13 cellular contexts compared by ENCODE assay signal in genomic region chr1:7885513-7886298, GRCh38. TPM values are rescaled to one million over a fixed set of nuclear protein-coding genes. Genes with fewer than 3 reads are reported as not detected.
DNase-seq lines count a peak whose midpoint lies in the region; ATAC-seq, FAIRE-seq and TF ChIP-seq lines count a peak whose summit lies in the region.
"Had no signal": no experiment of that assay in that cellular context is flagged by ENCODE, and none has a peak within 500 bp of the region (broad histone marks: within the 10 kb centered on the region; RNA-seq: fewer than 3 reads in every experiment).

No MANE protein-coding gene starts in this region.

- no peaks in the 10 kb centered on the region for H4K20me1 ChIP-seq in keratinocyte (ENCODE audit: control insufficient read depth, extremely low read depth, insufficient read depth, low read length)
- H4K20me1 ChIP-seq: BLaER1 had no signal

- no peak for TF ChIP-seq EP300 in upper lobe of left lung (IDR thresholded peaks at IDR 0.05)

- H3K9me3 Mint-ChIP-seq in activated CD4-positive, alpha-beta memory T cell treated with anti-CD3 and anti-CD28 coated beads, Interleukin-2, amount 10 ng/mL, durations not matched to agents 7 days and 5 days = no peaks in the 10 kb centered on the region
- H3K9me3 Mint-ChIP-seq: nephron; stimulated activated naive CD8-positive, alpha-beta T cell treated with anti-CD3 and anti-CD28 coated beads, Interleukin-15, Interleukin-2, amounts not matched to agents 100 ng/mL and 50 ng/mL, for 24 hours had no signal

- POLR2A ChIA-PET in activated CD4-positive, alpha-beta memory T cell treated with anti-CD3 and anti-CD28 coated beads, Interleukin-2, amount 10 ng/mL, durations not matched to agents 7 days and 5 days (lab: Charles Lee) = no interaction called here

- H3K27me3 ChIP-seq in keratinocyte (ENCODE audit: control insufficient read depth, extremely low read depth, insufficient read depth, low read length) (peaks cover 4% of the 10 kb centered on the region), upper lobe of left lung (no peaks in the 10 kb centered on the region)
- H3K27me3 ChIP-seq: BLaER1 had no signal

- H3K36me3 ChIP-seq in keratinocyte (ENCODE audit: control insufficient read depth in 2 of 2, extremely low read depth in 1 of 2, insufficient read depth in 2 of 2, low read length in 2 of 2) = no peaks in the 10 kb centered on the region
- H3K36me3 ChIP-seq in upper lobe of left lung = no peaks in the 10 kb centered on the region
- H3K36me3 ChIP-seq: BLaER1 had no signal

- H3K4me3 ChIP-seq in keratinocyte (ENCODE audit: control insufficient read depth in 2 of 3, extremely low read depth in 1 of 3, insufficient read depth in 2 of 3, low read depth in 1 of 3, low read length in 3 of 3) (peak overlapping the region; percentile 6 to 44 (median 15)), upper lobe of left lung (peak overlapping the region in 3 of 4 donors; percentile 18 to 21 (median 19))
- H3K4me3 ChIP-seq: BLaER1 had no signal

- no peak overlapping the region for H3K4me3 Mint-ChIP-seq in activated CD4-positive, alpha-beta memory T cell treated with anti-CD3 and anti-CD28 coated beads, Interleukin-2, amount 10 ng/mL, durations not matched to agents 7 days and 5 days
- H3K4me3 Mint-ChIP-seq: nephron; stimulated activated naive CD8-positive, alpha-beta T cell treated with anti-CD3 and anti-CD28 coated beads, Interleukin-15, Interleukin-2, amounts not matched to agents 100 ng/mL and 50 ng/mL, for 24 hours had no signal

- ATAC-seq in upper lobe of left lung (ENCODE audit: low FRiP score in 2 of 2) = peak; percentile 73 to 86
- no peak for ATAC-seq in GM21529 (IDR thresholded peaks at IDR 0.05; ENCODE audit: unreplicated experiment)

- H3K9ac ChIP-seq in keratinocyte (ENCODE audit: control insufficient read depth, extremely low read depth, insufficient read depth, low read length) = no peak overlapping the region
- H3K9ac ChIP-seq: BLaER1 had no signal

- H3K4me2 ChIP-seq in keratinocyte (ENCODE audit: control insufficient read depth, extremely low read depth, insufficient read depth, low read depth, low read length) = peak overlapping the region; percentile 63
- H3K4me2 ChIP-seq: BLaER1 had no signal

- H3K4me1 Mint-ChIP-seq in activated CD4-positive, alpha-beta memory T cell treated with anti-CD3 and anti-CD28 coated beads, Interleukin-2, amount 10 ng/mL, durations not matched to agents 7 days and 5 days = no peaks in the 10 kb centered on the region
- H3K4me1 Mint-ChIP-seq: nephron had no signal

- H2AFZ ChIP-seq in keratinocyte (ENCODE audit: control insufficient read depth, low read length) = peak overlapping the region; percentile 13

- H3K27ac ChIP-seq in keratinocyte (ENCODE audit: control insufficient read depth, insufficient read depth, low read length) = no peak overlapping the region
- H3K27ac ChIP-seq in upper lobe of left lung = no peak overlapping the region
- H3K27ac ChIP-seq: BLaER1 had no signal

- TF ChIP-seq POLR2A in upper lobe of left lung (IDR thresholded peaks at IDR 0.05) = no peak

- peaks cover 30% of the 10 kb centered on the region for H3K27me3 Mint-ChIP-seq in activated CD4-positive, alpha-beta memory T cell treated with anti-CD3 and anti-CD28 coated beads, Interleukin-2, amount 10 ng/mL, durations not matched to agents 7 days and 5 days

- H3K36me3 Mint-ChIP-seq in activated CD4-positive, alpha-beta memory T cell treated with anti-CD3 and anti-CD28 coated beads, Interleukin-2, amount 10 ng/mL, durations not matched to agents 7 days and 5 days (ENCODE audit: low read depth) = no peaks in the 10 kb centered on the region

- H3K9me1 ChIP-seq in keratinocyte (ENCODE audit: control insufficient read depth, extremely low read depth, insufficient read depth, low read length) = no peaks in the 10 kb centered on the region

- H3K79me2 ChIP-seq in keratinocyte (ENCODE audit: control insufficient read depth, insufficient read depth, low read length) = no peaks in the 10 kb centered on the region

- WGBS in upper lobe of left lung, 2 donors = 31 to 48% methylated on average over 17 to 25 of the region's 26 CpGs

- H3K27ac Mint-ChIP-seq in activated CD4-positive, alpha-beta memory T cell treated with anti-CD3 and anti-CD28 coated beads, Interleukin-2, amount 10 ng/mL, durations not matched to agents 7 days and 5 days = no peak overlapping the region
- H3K27ac Mint-ChIP-seq: nephron; stimulated activated naive CD8-positive, alpha-beta T cell treated with anti-CD3 and anti-CD28 coated beads, Interleukin-15, Interleukin-2, amounts not matched to agents 100 ng/mL and 50 ng/mL, for 24 hours had no signal

- CTCF ChIA-PET in activated CD4-positive, alpha-beta memory T cell treated with anti-CD3 and anti-CD28 coated beads, Interleukin-2, amount 10 ng/mL, durations not matched to agents 7 days and 5 days (lab: Charles Lee) = interaction anchor here (0.9 kb wide), 1 partner anchor 14 kb away, joined by 3 read pairs; no protein-coding TSS in a partner anchor

- no peaks in the 10 kb centered on the region for H3K9me3 ChIP-seq in keratinocyte (ENCODE audit: control insufficient read depth, low read depth, low read length)
- no peaks in the 10 kb centered on the region for H3K9me3 ChIP-seq in upper lobe of left lung

- H3K4me1 ChIP-seq in keratinocyte (ENCODE audit: control insufficient read depth, extremely low read depth, insufficient read depth, low read length) (peaks cover 4% of the 10 kb centered on the region), upper lobe of left lung (no peaks in the 10 kb centered on the region)
- H3K4me1 ChIP-seq: BLaER1 had no signal

- FAIRE-seq in keratinocyte (lab: Jason Lieb, UNC) = no peak

- DNase-seq in activated T-cell treated with anti-CD3 and anti-CD28 coated beads for 48 hours (ENCODE audit: low read depth) (peak; percentile 43), activated T-cell treated with anti-CD3 and anti-CD28 coated beads for 4 hours (no peak), keratinocyte (ENCODE audit: low read depth, low spot score) (peak; percentile 49), upper lobe of left lung (peak; percentile 92 to 94), glomerular visceral epithelial cell (ENCODE audit: extremely low spot score) (no peak), CD1c-positive myeloid dendritic cell (ENCODE audit: extremely low spot score) (no peak)
- DNase-seq in activated CD4-positive, alpha-beta memory T cell treated with anti-CD3 and anti-CD28 coated beads, Interleukin-2, amount 10 ng/mL, durations not matched to agents 7 days and 5 days = peak; percentile 20
- DNase-seq: Kasumi-1 had no signal

- dilution Hi-C loops in keratinocyte (cut with MboI; ENCODE audit: extremely low pct_ligation_motif_present, low sequenced_read_pairs) = no loop called here

- no peak for TF ChIP-seq CTCF in keratinocyte (optimal IDR thresholded peaks at IDR 0.05 in 1 of 3, IDR thresholded peaks at IDR 0.05 in 1 of 3, conservative IDR thresholded peaks at IDR 0.05 in 1 of 3; ENCODE audit: extremely low read depth in 1 of 3, insufficient read depth in 2 of 3, low read length in 3 of 3)
- TF ChIP-seq CTCF in upper lobe of left lung (IDR thresholded peaks at IDR 0.05) = no peak

RNA-seq across cellular contexts. Expression of gene UTS2, which starts 32.8 kb away (rescaled TPM):
- total RNA-seq in activated CD4-positive, alpha-beta memory T cell treated with anti-CD3 and anti-CD28 coated beads, Interleukin-2, amount 10 ng/mL, durations not matched to agents 7 days and 5 days = 1 to 10 TPM; 1.1 to 1.2 TPM
- polyA plus RNA-seq in keratinocyte = not detected in 3 replicates
- polyA plus RNA-seq in keratinocyte (2011; ENCODE audit: low read depth) = not detected
- not detected in 2 replicates for polyA plus RNA-seq in keratinocyte (2011; cell fraction: cytosol; rRNA removed)
- polyA plus RNA-seq in keratinocyte (2011; cell fraction: nucleus; rRNA removed) = not detected in 2 replicates
- not detected in 2 replicates for polyA plus RNA-seq in keratinocyte (2012; ENCODE audit: low replicate concordance)
- not detected in 3 replicates for polyA minus RNA-seq in keratinocyte
- polyA minus RNA-seq in keratinocyte (2011; cell fraction: cytosol; rRNA and poly(A)+ RNA removed) = not detected
- not detected in 2 replicates for polyA minus RNA-seq in keratinocyte (2011; cell fraction: nucleus; rRNA and poly(A)+ RNA removed)
- total RNA-seq in upper lobe of left lung = not detected
- total RNA-seq: dermis microvascular lymphatic vessel endothelial cell had no signal

RNA-seq across cellular contexts. Expression of gene TNFRSF9, which starts 54.9 kb away (rescaled TPM):
- total RNA-seq in activated CD4-positive, alpha-beta memory T cell treated with anti-CD3 and anti-CD28 coated beads, Interleukin-2, amount 10 ng/mL, durations not matched to agents 7 days and 5 days = 1 to 10 TPM; 8.0 TPM
- 0.03 to 0.06 TPM in 2 of 3 replicates, not detected in the other for polyA plus RNA-seq in keratinocyte
- not detected for polyA plus RNA-seq in keratinocyte (2011; ENCODE audit: low read depth)
- not detected in 2 replicates for polyA plus RNA-seq in keratinocyte (2011; cell fraction: cytosol; rRNA removed)
- not detected in 2 replicates for polyA plus RNA-seq in keratinocyte (2011; cell fraction: nucleus; rRNA removed)
- polyA plus RNA-seq in keratinocyte (2012; ENCODE audit: low replicate concordance) = not detected in 2 replicates
- polyA minus RNA-seq in keratinocyte = 0.10 TPM in 1 of 3 replicates, not detected in the others
- polyA minus RNA-seq in keratinocyte (2011; cell fraction: cytosol; rRNA and poly(A)+ RNA removed) = not detected
- polyA minus RNA-seq in keratinocyte (2011; cell fraction: nucleus; rRNA and poly(A)+ RNA removed) = 0.11 TPM in 1 of 2 replicates, not detected in the other
- 1 to 10 TPM in 2 of 6 donors, under 1 TPM in 3, not detected in 1; 0.11 to 1.5 (median 0.61) TPM for total RNA-seq in upper lobe of left lung

Comparison
In these comparisons a context has a peak if more than half of its experiments do, and no peak if none do; other contexts are left out.
1. DNase-seq: peak in activated T-cell treated with anti-CD3 and anti-CD28 coated beads for 48 hours (single experiment), activated CD4-positive, alpha-beta memory T cell treated with anti-CD3 and anti-CD28 coated beads, Interleukin-2, amount 10 ng/mL, durations not matched to agents 7 days and 5 days (single experiment), keratinocyte (single experiment) and upper lobe of left lung (2 of 2); none in activated T-cell treated with anti-CD3 and anti-CD28 coated beads for 4 hours (single experiment), glomerular visceral epithelial cell (single experiment) and CD1c-positive myeloid dendritic cell (single experiment).